In the genomic region with DNA sequence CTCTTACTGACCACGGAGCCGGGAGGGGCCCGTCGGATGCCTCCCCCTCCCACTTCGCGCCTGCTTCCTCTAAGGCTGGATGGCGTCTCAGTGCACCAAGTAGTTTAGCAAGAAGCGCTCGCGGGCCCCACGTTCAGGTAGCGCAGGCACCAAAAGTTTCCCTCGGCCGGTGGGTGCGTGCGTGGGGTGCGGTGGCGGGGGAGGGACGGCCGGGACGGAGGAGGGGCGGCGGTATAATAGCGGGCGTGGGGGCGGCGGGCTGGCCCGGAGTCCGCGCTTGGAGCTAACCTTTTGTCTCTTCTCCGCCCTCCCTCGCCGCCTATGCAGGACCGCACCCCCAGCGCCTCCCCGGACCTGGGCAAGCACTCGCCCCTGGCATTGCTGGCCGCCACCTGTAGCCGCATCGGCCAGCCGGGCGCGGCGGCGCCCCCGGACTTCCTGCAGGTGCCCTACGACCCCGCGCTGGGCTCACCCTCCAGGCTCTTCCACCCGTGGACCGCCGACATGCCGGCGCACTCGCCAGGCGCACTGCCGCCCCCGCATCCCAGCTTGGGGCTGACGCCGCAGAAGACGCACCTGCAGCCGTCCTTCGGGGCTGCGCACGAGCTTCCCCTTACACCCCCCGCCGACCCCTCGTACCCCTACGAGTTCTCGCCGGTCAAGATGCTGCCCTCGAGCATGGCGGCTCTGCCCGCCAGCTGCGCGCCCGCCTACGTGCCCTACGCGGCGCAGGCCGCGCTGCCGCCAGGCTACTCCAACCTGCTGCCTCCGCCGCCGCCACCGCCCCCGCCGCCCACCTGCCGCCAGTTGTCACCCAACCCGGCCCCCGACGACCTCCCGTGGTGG, we compare ENCODE assay signal across 8 cellular contexts. TPM values are rescaled to one million over a fixed set of nuclear protein-coding genes. Genes with fewer than 3 reads are reported as not detected.
DNase-seq lines count a peak whose midpoint lies in the region; ATAC-seq, FAIRE-seq and TF ChIP-seq lines count a peak whose summit lies in the region.

No MANE protein-coding gene starts in this region.

- H3K27me3 ChIP-seq in endothelial cell of umbilical vein (ENCODE audit: control insufficient read depth in 2 of 2, insufficient read depth in 2 of 2, low read length in 2 of 2) = peaks cover 61 to 94% of the 10 kb centered on the region in 2 experiments
- no peaks in the 10 kb centered on the region for H3K27me3 ChIP-seq in parathyroid adenoma (ENCODE audit: control insufficient read depth, insufficient read depth, low read length)

- dilution Hi-C loops in endothelial cell of umbilical vein (cut with MboI; ENCODE audit: extremely low pct_ligation_motif_present, low sequenced_read_pairs) = no loop called here

- H3K27ac ChIP-seq in endothelial cell of umbilical vein (ENCODE audit: insufficient read depth, low read depth, low read length) (no peak overlapping the region), parathyroid adenoma (no peak overlapping the region), OCI-LY7 (ENCODE audit: low read depth, low read length, poor library complexity, severe bottlenecking) (no peak overlapping the region)

- peaks cover 8% of the 10 kb centered on the region; the same call in 1 of the 2 replicates for H3K4me1 ChIP-seq in ES-I3 (ENCODE audit: insufficient read depth, low read length)
- H3K4me1 ChIP-seq in endothelial cell of umbilical vein (ENCODE audit: control insufficient read depth, extremely low read depth, insufficient read depth, low read length) = peaks cover 19% of the 10 kb centered on the region
- H3K4me1 ChIP-seq in parathyroid adenoma = peaks cover 2% of the 10 kb centered on the region
- no peaks in the 10 kb centered on the region for H3K4me1 ChIP-seq in OCI-LY7 (ENCODE audit: insufficient read depth, low read length, poor library complexity, severe bottlenecking)

- H3K4me2 ChIP-seq in endothelial cell of umbilical vein (ENCODE audit: insufficient read depth, low read length) (no peak overlapping the region), parathyroid adenoma (ENCODE audit: low read length) (peak overlapping the region; percentile 97), OCI-LY7 (ENCODE audit: low read length) (no peak overlapping the region)

- H2AFZ ChIP-seq in endothelial cell of umbilical vein (ENCODE audit: low read depth, low read length) = no peak overlapping the region
- H2AFZ ChIP-seq in parathyroid adenoma = peak overlapping the region; percentile 94
- H2AFZ ChIP-seq in OCI-LY7 (ENCODE audit: low read length) = no peak overlapping the region

- FAIRE-seq in endothelial cell of umbilical vein (lab: Jason Lieb, UNC) = no peak

- H3K79me2 ChIP-seq in endothelial cell of umbilical vein (ENCODE audit: control insufficient read depth, insufficient read depth, low read length) (no peaks in the 10 kb centered on the region), parathyroid adenoma (no peaks in the 10 kb centered on the region), OCI-LY7 (ENCODE audit: insufficient read depth, low read depth, low read length) (no peaks in the 10 kb centered on the region)

- peak; percentile 49 for DNase-seq in WTC11 (ENCODE audit: low spot score)
- DNase-seq in endothelial cell of umbilical vein (ENCODE audit: low read depth, low spot score) = no peak
- DNase-seq in NCI-H1092 (lab: John Stamatoyannopoulos, UW) = no peak
- no peak for DNase-seq in OCI-LY7 (ENCODE audit: low spot score)
- DNase-seq in GM19238 (ENCODE audit: insufficient read length, low spot score) = no peak

- no peak for ATAC-seq in WTC11
- ATAC-seq in HG03135 (IDR thresholded peaks at IDR 0.05; ENCODE audit: unreplicated experiment) = no peak

- intact Hi-C loops in endothelial cell of umbilical vein (cut with micrococcal nuclease) = loop anchor here (1.0 to 10.0 kb wide), 5 partner anchors 56 to 781 kb away; partner anchors contain the start of genes ERICH2 and GAD1
- intact Hi-C loops in OCI-LY7 (cut with micrococcal nuclease; ENCODE audit: unreplicated experiment) = no loop called here

- no peaks in the 10 kb centered on the region for H3K36me3 Mint-ChIP-seq in WTC11

- no peak for TF ChIP-seq CTCF in WTC11 (IDR thresholded peaks at IDR 0.05)
- no peak for TF ChIP-seq CTCF in endothelial cell of umbilical vein (IDR thresholded peaks at IDR 0.05; ENCODE audit: extremely low read depth in 1 of 2, insufficient read depth in 1 of 2, low read depth in 1 of 2, low read length in 2 of 2)
- TF ChIP-seq CTCF in parathyroid adenoma (IDR thresholded peaks at IDR 0.05) = no peak
- TF ChIP-seq CTCF in OCI-LY7 (conservative IDR thresholded peaks at IDR 0.05; ENCODE audit: low read length) = no peak

- H3K9me2 ChIP-seq in OCI-LY7 (ENCODE audit: insufficient read depth, low read length) = no peaks in the 10 kb centered on the region

- BruUV-seq in endothelial cell of umbilical vein (replicated peaks; lab: Mats Ljungman, UMichigan) (no TSS peak), OCI-LY7 (replicated peaks; lab: Mats Ljungman, UMichigan) (no TSS peak)

- H3K4me3 ChIP-seq in endothelial cell of umbilical vein (replicated peaks in 1 of 3; ENCODE audit: insufficient read depth in 1 of 3, low read depth in 1 of 3, low read length in 3 of 3) (no peak overlapping the region), parathyroid adenoma (ENCODE audit: low read depth, low read length) (peak overlapping the region; percentile 76), OCI-LY7 (ENCODE audit: low read depth, low read length, poor library complexity, severe bottlenecking) (no peak overlapping the region)

- H3K27me3 Mint-ChIP-seq in WTC11 (ENCODE audit: low read depth) = peaks cover 99% of the 10 kb centered on the region

- POLR2A ChIA-PET in WTC11 (lab: Charles Lee) = interaction anchor here (0.6 to 1.3 kb wide), 2 partner anchors 35 to 54 kb away, joined by 3 read pairs; partner anchors contain the start of gene ERICH2
- POLR2A ChIA-PET in endothelial cell of umbilical vein (lab: Charles Lee) = no interaction called here
- POLR2A ChIA-PET in OCI-LY7 (lab: Charles Lee) = no interaction called here

- no peak for TF ChIP-seq POLR2A in endothelial cell of umbilical vein (IDR thresholded peaks at IDR 0.05; ENCODE audit: low read depth, low read length)

- H3K9me3 ChIP-seq in ES-I3 (ENCODE audit: control insufficient read depth, insufficient read depth, low read length) (no peaks in the 10 kb centered on the region), endothelial cell of umbilical vein (replicated peaks; ENCODE audit: control insufficient read depth, insufficient read depth, low read length) (no peaks in the 10 kb centered on the region), parathyroid adenoma (ENCODE audit: control insufficient read depth, low read length) (no peaks in the 10 kb centered on the region), OCI-LY7 (ENCODE audit: low read length) (no peaks in the 10 kb centered on the region)

- peak overlapping the region; percentile 75 for H3K4me3 Mint-ChIP-seq in WTC11

- no peaks in the 10 kb centered on the region for H3K9me3 Mint-ChIP-seq in WTC11

- H3K9ac ChIP-seq in ES-I3 (ENCODE audit: low read depth, low read length) (peak overlapping the region; percentile 72), endothelial cell of umbilical vein (replicated peaks; ENCODE audit: extremely low read depth, insufficient read depth, low read length) (no peak overlapping the region), parathyroid adenoma (no peak overlapping the region)

- CTCF ChIA-PET in WTC11 (lab: Charles Lee) = interaction anchor here (0.7 to 7.4 kb wide), 9 partner anchors 15 to 355 kb away, joined by 3 to 92 read pairs (median 4); partner anchors contain the start of genes GAD1 and GORASP2
- CTCF ChIA-PET in endothelial cell of umbilical vein (lab: Charles Lee) = interaction anchor here (0.8 to 3.4 kb wide), 7 partner anchors 15 to 355 kb away, joined by 3 to 20 read pairs (median 3); no protein-coding TSS in a partner anchor
- CTCF ChIA-PET in OCI-LY7 (lab: Charles Lee; ENCODE audit: unreplicated experiment) = no interaction called here

- H3K9me1 ChIP-seq in endothelial cell of umbilical vein (replicated peaks; ENCODE audit: control insufficient read depth, extremely low read depth, insufficient read depth, low read length) = no peaks in the 10 kb centered on the region

- H3K27ac Mint-ChIP-seq in WTC11 = no peak overlapping the region

- H3K36me3 ChIP-seq in ES-I3 (ENCODE audit: insufficient read depth, low read length) = no peaks in the 10 kb centered on the region
- H3K36me3 ChIP-seq in endothelial cell of umbilical vein (ENCODE audit: control insufficient read depth in 2 of 2, extremely low read depth in 1 of 2, insufficient read depth in 2 of 2, low read length in 2 of 2) = no peaks in the 10 kb centered on the region
- H3K36me3 ChIP-seq in parathyroid adenoma (ENCODE audit: control insufficient read depth, insufficient read depth, low read length) = no peaks in the 10 kb centered on the region
- H3K36me3 ChIP-seq in OCI-LY7 (ENCODE audit: insufficient read depth, low read length) = no peaks in the 10 kb centered on the region

- H4K20me1 ChIP-seq in endothelial cell of umbilical vein (replicated peaks; ENCODE audit: control insufficient read depth, extremely low read depth, insufficient read depth, low read length) (no peaks in the 10 kb centered on the region), OCI-LY7 (ENCODE audit: insufficient read depth, low read length) (no peaks in the 10 kb centered on the region)

- H3K4me1 Mint-ChIP-seq in WTC11 = peaks cover 43% of the 10 kb centered on the region

RNA-seq across cellular contexts. Expression of gene SP5, which starts 1.0 kb away (rescaled TPM):
- total RNA-seq in WTC11 (2021) = 1.7 to 9.7 TPM (median 7.0 TPM) in 3 replicates
- total RNA-seq in endothelial cell of umbilical vein = not detected in 2 replicates
- polyA plus RNA-seq in endothelial cell of umbilical vein = not detected in 2 replicates
- polyA plus RNA-seq in endothelial cell of umbilical vein (2011; cell fraction: cytosol; rRNA removed) = not detected in 2 replicates
- not detected in 2 replicates for polyA plus RNA-seq in endothelial cell of umbilical vein (2011; cell fraction: nucleus; rRNA removed)
- polyA plus RNA-seq in endothelial cell of umbilical vein (2012) = not detected in 2 replicates
- not detected in 2 replicates for polyA minus RNA-seq in endothelial cell of umbilical vein
- not detected for polyA minus RNA-seq in endothelial cell of umbilical vein (2011; cell fraction: cytosol; rRNA and poly(A)+ RNA removed)
- not detected in 2 replicates for polyA minus RNA-seq in endothelial cell of umbilical vein (2011; cell fraction: nucleus; rRNA and poly(A)+ RNA removed)
- not detected in 2 replicates for total RNA-seq in OCI-LY7 (2014; rRNA removed; shearing (Covaris generic))
- not detected in 2 replicates for total RNA-seq in OCI-LY7 (2022)

RNA-seq across cellular contexts. Expression of gene ERICH2, which starts 54.0 kb away (rescaled TPM):
- total RNA-seq in WTC11 (2021) = 1.1 to 1.6 TPM (median 1.1 TPM) in 3 replicates
- not detected in 2 replicates for total RNA-seq in endothelial cell of umbilical vein
- not detected in 2 replicates for polyA plus RNA-seq in endothelial cell of umbilical vein
- not detected in 2 replicates for polyA plus RNA-seq in endothelial cell of umbilical vein (2011; cell fraction: cytosol; rRNA removed)
- polyA plus RNA-seq in endothelial cell of umbilical vein (2011; cell fraction: nucleus; rRNA removed) = not detected in 2 replicates
- not detected in 2 replicates for polyA plus RNA-seq in endothelial cell of umbilical vein (2012)
- not detected in 2 replicates for polyA minus RNA-seq in endothelial cell of umbilical vein
- polyA minus RNA-seq in endothelial cell of umbilical vein (2011; cell fraction: cytosol; rRNA and poly(A)+ RNA removed) = not detected
- not detected in 2 replicates for polyA minus RNA-seq in endothelial cell of umbilical vein (2011; cell fraction: nucleus; rRNA and poly(A)+ RNA removed)
- total RNA-seq in OCI-LY7 (2014; rRNA removed; shearing (Covaris generic)) = not detected in 2 replicates
- not detected in 2 replicates for total RNA-seq in OCI-LY7 (2022)
